In genomic region chr5:72957337-72957736, GRCh38 we compare ENCODE assay signal across 11 cellular contexts. TPM values are rescaled to one million over a fixed set of nuclear protein-coding genes. Genes with fewer than 3 reads are reported as not detected.
DNase-seq lines count a peak whose midpoint lies in the region; ATAC-seq and TF ChIP-seq lines count a peak whose summit lies in the region.
"Had no signal": no experiment of that assay in that cellular context is flagged by ENCODE, and none has a peak within 500 bp of the region (broad histone marks: within the 10 kb centered on the region; RNA-seq: fewer than 3 reads in every experiment).

No MANE protein-coding gene starts in this region.

- peaks cover 18% of the 10 kb centered on the region for H3K4me1 ChIP-seq in GM23338 (ENCODE audit: insufficient read depth)
- peaks cover 15% of the 10 kb centered on the region for H3K4me1 ChIP-seq in rectal smooth muscle tissue (ENCODE audit: control insufficient read depth, insufficient read depth, low read length)

- H3K4me2 ChIP-seq in GM23338: peak overlapping the region; percentile 83

- no peaks in the 10 kb centered on the region for H3K9me2 ChIP-seq in GM23338 (ENCODE audit: insufficient read depth)

- H3K79me2 ChIP-seq in GM23338 (replicated peaks; ENCODE audit: insufficient read depth): peaks cover 50% of the 10 kb centered on the region

- no peak for TF ChIP-seq CTCF in GM23338 (conservative IDR thresholded peaks at IDR 0.05; ENCODE audit: low read depth in 2 of 2)
- TF ChIP-seq CTCF in WI38 (IDR thresholded peaks at IDR 0.05; ENCODE audit: low read depth, low read length): no peak
- no peak for TF ChIP-seq CTCF in foreskin fibroblast (IDR thresholded peaks at IDR 0.05; ENCODE audit: low read depth, low read length)

- H3K36me3 ChIP-seq in GM23338 (ENCODE audit: insufficient read depth): no peaks in the 10 kb centered on the region
- no peaks in the 10 kb centered on the region for H3K36me3 ChIP-seq in rectal smooth muscle tissue (ENCODE audit: control insufficient read depth, insufficient read depth, low read length)

- H2AFZ ChIP-seq in GM23338: no peak overlapping the region

- H3F3A ChIP-seq in GM23338 (replicated peaks; ENCODE audit: low read depth): no peaks in the 10 kb centered on the region

- H3K27me3 Mint-ChIP-seq in GM23338 (ENCODE audit: insufficient read depth, low read depth, poor library complexity): peaks cover 6% of the 10 kb centered on the region

- no peak overlapping the region for H3K27ac ChIP-seq in GM23338 (ENCODE audit: low read depth)
- H3K27ac ChIP-seq in rectal smooth muscle tissue (ENCODE audit: low read depth, low read length): peak overlapping the region; percentile 99

- H3K4me3 Mint-ChIP-seq in GM23338: peak overlapping the region; percentile 82

- H3K4me1 Mint-ChIP-seq in GM23338: peaks cover 18% of the 10 kb centered on the region

- no peak overlapping the region for H3K27ac Mint-ChIP-seq in GM23338

- peaks cover 8% of the 10 kb centered on the region; the same call in 1 of the 2 replicates for H3K27me3 ChIP-seq in GM23338 (ENCODE audit: insufficient read depth)
- no peaks in the 10 kb centered on the region for H3K27me3 ChIP-seq in rectal smooth muscle tissue (ENCODE audit: control insufficient read depth, insufficient read depth, low read length)

- H3K4me3 ChIP-seq in GM23338 (peak overlapping the region; percentile 70), WI38 (ENCODE audit: low read depth, low read length) (peak overlapping the region; percentile 83), foreskin fibroblast (ENCODE audit: low read depth in 1 of 2, low read length in 2 of 2) (peak overlapping the region; percentile 70 to 75), rectal smooth muscle tissue (ENCODE audit: low read length) (peak overlapping the region; percentile 82)

- no peaks in the 10 kb centered on the region for H3K9me3 Mint-ChIP-seq in GM23338

- no peak overlapping the region for H3K9ac ChIP-seq in rectal smooth muscle tissue (ENCODE audit: low read length)

- ATAC-seq in GM23338: no peak
- ATAC-seq in HG03521 (IDR thresholded peaks at IDR 0.05; ENCODE audit: unreplicated experiment): no peak
- no peak for ATAC-seq in HG03378 (IDR thresholded peaks at IDR 0.05; ENCODE audit: unreplicated experiment)
- ATAC-seq: GM12878 had no signal

- H4K20me1 ChIP-seq in GM23338 (replicated peaks; ENCODE audit: insufficient read depth): no peaks in the 10 kb centered on the region

- no peaks in the 10 kb centered on the region; the same call in 2 of the 3 replicates for H3K36me3 Mint-ChIP-seq in GM23338 (ENCODE audit: low read depth)

- no peak for DNase-seq in GM23338 (ENCODE audit: low spot score)
- no peak for DNase-seq in foreskin fibroblast
- no peak for DNase-seq in activated CD8-positive, alpha-beta memory T cell treated with anti-CD3 and anti-CD28 coated beads for 24 hours
- no peak for DNase-seq in COR-L47 (lab: John Stamatoyannopoulos, UW)
- DNase-seq: activated effector memory CD4-positive, alpha-beta T cell treated with Interleukin-2 at 50 U/mL for 16 hours; substantia nigra had no signal

TF ChIP-seq in GM23338, 12 proteins besides CTCF, POLR2A, EP300 and RAD21 (continues in another document):
- no peak for TF ChIP-seq ZNF114 (CRISPR knock-in tag; IDR thresholded peaks at IDR 0.05)
- no peak for TF ChIP-seq ETS1 (IDR thresholded peaks at IDR 0.05)
- no peak for TF ChIP-seq EZH2phosphoT487 (IDR thresholded peaks at IDR 0.05; ENCODE audit: unreplicated experiment)
- TF ChIP-seq ZNF331 (CRISPR knock-in tag; IDR thresholded peaks at IDR 0.05; ENCODE audit: low read depth): no peak
- TF ChIP-seq REST (IDR thresholded peaks at IDR 0.05; ENCODE audit: unreplicated experiment): no peak
- no peak for TF ChIP-seq STAT1 (IDR thresholded peaks at IDR 0.05; ENCODE audit: unreplicated experiment)

RNA-seq across cellular contexts. Expression of gene FCHO2, which starts 1.5 kb away (rescaled TPM):
- 8.4 and 10.9 TPM in 2 replicates for total RNA-seq in GM23338 (2014; rRNA removed; shearing (Covaris generic))
- 6.4 and 10.1 TPM in 2 replicates for polyA plus RNA-seq in GM23338 (2016; fragmentation: Nextera tagmentation; extraction: Ambion mirVana)
